Comparison of ENCODE assay signal across 8 cellular contexts in genomic region chr7:143380646-143381426, GRCh38. TPM values are rescaled to one million over a fixed set of nuclear protein-coding genes. Genes with fewer than 3 reads are reported as not detected.
DNase-seq lines count a peak whose midpoint lies in the region; ATAC-seq and TF ChIP-seq lines count a peak whose summit lies in the region.

ZYX (plus strand) TSS chr7:143381345; CDS start chr7:143381572, 227 bp downstream.

- CTCF ChIA-PET in AG04450 (lab: Charles Lee) = interaction anchor here (0.6 to 3.3 kb wide), 34 partner anchors 7 to 917 kb away, joined by 3 to 48 read pairs (median 6); partner anchors contain the start of genes CASP2 and GSTK1

- no peaks in the 10 kb centered on the region for H3K27me3 ChIP-seq in AG04450 (ENCODE audit: control insufficient read depth, insufficient read depth, low read length)

- peak within 1 kb of the TSS; percentile 93 for H3K4me3 ChIP-seq in AG04450 (ENCODE audit: low read depth, low read length)
- peak within 1 kb of the TSS; percentile 86 for H3K4me3 ChIP-seq in choroid plexus epithelial cell (ENCODE audit: low read depth, low read length)

- no peak for TF ChIP-seq CTCF in AG04450 (IDR thresholded peaks at IDR 0.05; ENCODE audit: low read depth, low read length)
- no peak for TF ChIP-seq CTCF in choroid plexus epithelial cell (conservative IDR thresholded peaks at IDR 0.05; ENCODE audit: low read depth, low read length)

- no peaks in the 10 kb centered on the region; the same call in 1 of the 2 replicates for H3K9me3 ChIP-seq in AG04450 (ENCODE audit: control insufficient read depth, insufficient read depth, low read length)

- DNase-seq in AG04450 (ENCODE audit: low read depth, low spot score) (peak; percentile 95), NCI-H460 (ENCODE audit: extremely low read depth, low read depth) (peak; percentile 89), choroid plexus epithelial cell (ENCODE audit: low read depth) (peak; percentile 98), kidney tubule cell (ENCODE audit: low spot score) (peak; percentile 95)
- peak; percentile 90 to 91 for DNase-seq in activated CD4-positive, alpha-beta T cell treated with anti-CD3 and anti-CD28 coated beads for 4 hours
- peak; percentile 80 to 83 for DNase-seq in stimulated activated CD4-positive, alpha-beta T cell treated with anti-CD3 and anti-CD28 coated beads, Interleukin-1b, Interleukin-23, amount 100 ng/mL, for 4 hours (ENCODE audit: low read depth in 2 of 2)

- ATAC-seq in GM18909 (IDR thresholded peaks at IDR 0.05; ENCODE audit: poor library complexity, unreplicated experiment) (peak; percentile 83), HG03159 (IDR thresholded peaks at IDR 0.05; ENCODE audit: unreplicated experiment) (peak; percentile 73)

- POLR2A ChIA-PET in AG04450 (lab: Yijun Ruan, JAX) = interaction anchor here (0.6 to 6.2 kb wide), 12 partner anchors 9 to 140 kb away, joined by 3 to 83 read pairs (median 6); partner anchors contain the start of genes CASP2 and GSTK1

- H3K27ac ChIP-seq in AG04450 (ENCODE audit: low read depth, low read length) = peak within 1 kb of the TSS; percentile 100

RNA-seq across cellular contexts. Expression of gene ZYX, which starts in this region (rescaled TPM):
- polyA plus RNA-seq in AG04450 (2011; rRNA removed) = 32.6 and 76.4 TPM in 2 replicates
- 111 and 154 TPM in 2 replicates for polyA minus RNA-seq in AG04450 (2011; rRNA and poly(A)+ RNA removed)
- total RNA-seq in NCI-H460 (2014; rRNA removed; shearing (Covaris generic)) = 45.7 and 57.4 TPM in 2 replicates
- polyA plus RNA-seq in NCI-H460 (2014; cell fraction: nucleus; rRNA removed) = 41.7 and 43.4 TPM in 2 replicates

Comparison
In these comparisons a context has a peak if more than half of its experiments do, and no peak if none do; other contexts are left out.
1. Peak in every context shown above with its lines: DNase-seq, ATAC-seq, H3K4me3 ChIP-seq and H3K27ac ChIP-seq.